ENCODE assay signal across 8 cellular contexts in the genomic region with DNA sequence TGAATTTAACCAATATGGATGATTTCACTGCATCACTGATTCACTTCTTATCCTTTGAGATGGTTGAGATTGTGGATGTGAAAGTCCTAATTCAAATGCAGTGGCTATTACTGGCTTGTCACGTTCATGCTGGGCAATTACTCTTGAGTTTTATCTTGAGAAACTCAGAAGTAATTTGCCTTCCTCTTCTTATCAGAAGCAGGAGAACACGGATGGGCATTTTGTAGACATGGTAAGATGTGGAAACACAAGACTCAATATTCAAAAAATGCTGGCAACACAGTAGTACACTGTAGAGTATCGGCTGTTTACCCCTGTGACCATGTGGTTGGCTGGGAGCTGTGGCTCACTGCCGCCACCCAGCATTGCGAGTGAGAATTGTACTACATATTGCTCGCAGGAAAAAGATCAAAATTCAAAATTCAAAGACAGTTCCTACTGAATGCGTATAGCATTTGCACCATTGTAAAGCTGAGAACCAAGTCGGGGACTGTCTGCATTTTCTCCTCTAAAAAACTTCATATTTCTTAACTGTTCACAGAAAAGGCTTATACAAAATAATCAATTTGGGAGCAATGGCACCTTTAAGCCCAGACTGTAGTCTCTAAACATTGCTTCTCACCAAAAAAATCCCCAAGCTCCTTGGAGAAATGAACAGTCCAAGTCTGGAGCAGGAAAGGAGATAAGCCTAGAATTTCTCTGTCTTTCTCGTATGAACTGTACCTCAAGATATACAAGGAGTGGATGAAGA.
A peak's percentile ranks its signal among the peaks of the same experiment; 100 is the strongest.
DNase-seq lines count a peak whose midpoint lies in the region; ATAC-seq, FAIRE-seq and TF ChIP-seq lines count a peak whose summit lies in the region.

No MANE protein-coding gene starts in this region.

- peak; percentile 86 for TF ChIP-seq RAD21 in GM12878 (IDR thresholded peaks at IDR 0.05; ENCODE audit: insufficient read depth, low read depth, low read length)

- 0 out of 2 replicates have a peak overlapping the region, but pooled peaks have one; percentile 20 for H3K4me2 ChIP-seq in GM12878 (ENCODE audit: control insufficient read depth, insufficient read depth)

- H3K79me2 ChIP-seq in GM12878 (ENCODE audit: control insufficient read depth, insufficient read depth, low read length): no peaks in the 10 kb centered on the region

- TF ChIP-seq EP300 in GM12878 (IDR thresholded peaks at IDR 0.05; ENCODE audit: borderline replicate concordance in 1 of 2, control insufficient read depth in 1 of 2, low read depth in 2 of 2, low read length in 2 of 2): 0 out of 4 replicates have a peak, but pooled peaks of 1 of the 2 experiments have one; percentile 14

- peak; percentile 61 for FAIRE-seq in GM12878 (lab: Jason Lieb, UNC)

- no peak overlapping the region for H3K4me3 ChIP-seq in GM12878

- TF ChIP-seq POLR2A in GM12878 (IDR thresholded peaks at IDR 0.05; ENCODE audit: low read depth, low read length): no peak

- no peaks in the 10 kb centered on the region for H3K27me3 ChIP-seq in GM12878 (replicated peaks in 1 of 2; ENCODE audit: control insufficient read depth in 2 of 2, insufficient read depth in 2 of 2, low read length in 1 of 2)

- H3K4me1 ChIP-seq in GM12878 (ENCODE audit: control insufficient read depth, insufficient read depth, low read length): peaks cover 4% of the 10 kb centered on the region; the same call in 1 of the 2 replicates

- CTCF ChIA-PET in GM12878 (lab: Yijun Ruan, JAX): interaction anchor here (0.6 to 7.2 kb wide), 55 partner anchors 9 to 311 kb away, joined by 3 to 105 read pairs (median 5); no protein-coding TSS in a partner anchor

- 11% methylated on average over 9 of the region's 9 CpGs for WGBS in GM12878 (ENCODE audit: insufficient coverage, insufficient replicate concordance, low lambda C conversion rate, missing lambda C conversion rate)

- POLR2A ChIA-PET in GM12878 (lab: Charles Lee): interaction anchor here (0.5 to 2.1 kb wide), 9 partner anchors 17 to 168 kb away, joined by 3 to 6 read pairs (median 3); no protein-coding TSS in a partner anchor

- no peak overlapping the region for H3K9ac ChIP-seq in GM12878 (ENCODE audit: control insufficient read depth, insufficient read depth, low read length)

- no peaks in the 10 kb centered on the region for H3K9me3 ChIP-seq in GM12878 (replicated peaks; ENCODE audit: control insufficient read depth, insufficient read depth, low read length)

- H3K27ac ChIP-seq in GM12878 (ENCODE audit: control insufficient read depth, insufficient read depth): no peak overlapping the region

- in situ Hi-C loops in GM12878 (cut with MboI): loop anchor here (5.0 kb wide), 1 partner anchor 238 kb away; no protein-coding TSS in a partner anchor

- ATAC-seq in GM19372 (IDR thresholded peaks at IDR 0.05; ENCODE audit: low read depth, unreplicated experiment) (peak; percentile 98), HG03457 (IDR thresholded peaks at IDR 0.05; ENCODE audit: unreplicated experiment) (peak; percentile 74), GM12878 (peak; percentile 100)

- DNase-seq in D341Med (ENCODE audit: low spot score): peak; percentile 46
- peak; percentile 30 to 57 (median 46) for DNase-seq in T-helper 1 cell
- DNase-seq in GM12878 (ENCODE audit: low read depth, low spot score): peak; percentile 37
- peak; percentile 20 for DNase-seq in left kidney (ENCODE audit: low read depth, low spot score)
- peak; percentile 4 to 16 for DNase-seq in stimulated activated CD8-positive, alpha-beta memory T cell treated with anti-CD3 and anti-CD28 coated beads, Interleukin-2, amount 100 ng/mL, for 48 hours (ENCODE audit: low read depth in 2 of 2)
- no peak for DNase-seq in NCI-H187 (lab: John Stamatoyannopoulos, UW)

- SMC1A ChIA-PET in GM12878 (lab: Charles Lee; ENCODE audit: uncharacterized antibody, unreplicated experiment): interaction anchor here (0.7 to 5.8 kb wide), 47 partner anchors 12 to 242 kb away, joined by 3 to 76 read pairs (median 5); no protein-coding TSS in a partner anchor

- H4K20me1 ChIP-seq in GM12878 (ENCODE audit: control insufficient read depth, insufficient read depth): no peaks in the 10 kb centered on the region

- TF ChIP-seq CTCF in GM12878 (IDR thresholded peaks at IDR 0.05 in 2 of 3, conservative IDR thresholded peaks at IDR 0.05 in 1 of 3; ENCODE audit: control insufficient read depth in 2 of 3, extremely low read depth in 1 of 3, insufficient read depth in 1 of 3, low read depth in 3 of 3, low read length in 3 of 3): peak; percentile 85 to 92 (median 86)

- H2AFZ ChIP-seq in GM12878 (ENCODE audit: control insufficient read depth, low read depth, low read length): peak overlapping the region; percentile 59

- BruUV-seq in GM12878 (replicated peaks; lab: Mats Ljungman, UMichigan): no TSS peak

- RAD21 ChIA-PET in GM12878 (lab: Charles Lee; ENCODE audit: unreplicated experiment): interaction anchor here (0.6 to 6.9 kb wide), 41 partner anchors 8 to 296 kb away, joined by 3 to 52 read pairs (median 4); no protein-coding TSS in a partner anchor

- intact Hi-C loops in GM12878 (cut with micrococcal nuclease; ENCODE audit: unreplicated experiment): loop anchor here (1.0 to 5.0 kb wide), 6 partner anchors 27 to 238 kb away; partner anchors contain the start of gene ELOVL5

- no peaks in the 10 kb centered on the region for H3K36me3 ChIP-seq in GM12878 (ENCODE audit: control insufficient read depth in 2 of 2, insufficient read depth in 2 of 2, low read length in 1 of 2)

TF ChIP-seq in GM12878, 131 proteins besides CTCF, POLR2A, EP300 and RAD21 (continues in another document):
- TF ChIP-seq TCF7 (IDR thresholded peaks at IDR 0.05; ENCODE audit: borderline replicate concordance) (no peak), SMARCA5 (IDR thresholded peaks at IDR 0.05) (peak; percentile 73; the same call in 1 of the 2 replicates), TARDBP (IDR thresholded peaks at IDR 0.05; ENCODE audit: borderline replicate concordance) (no peak), BMI1 (IDR thresholded peaks at IDR 0.05; ENCODE audit: borderline replicate concordance) (no peak), SPI1 (IDR thresholded peaks at IDR 0.05; ENCODE audit: borderline replicate concordance, insufficient read depth, low read depth, low read length) (peak; percentile 45; the same call in 1 of the 2 replicates), KAT2A (conservative IDR thresholded peaks at IDR 0.05; ENCODE audit: control insufficient read depth, low read depth, low read length) (no peak), FOXM1 (IDR thresholded peaks at IDR 0.05; ENCODE audit: low read depth, low read length) (peak; percentile 73), RUNX3 (IDR thresholded peaks at IDR 0.05; ENCODE audit: low read length) (peak; percentile 70), ZNF217 (IDR thresholded peaks at IDR 0.05) (peak; percentile 22; the same call in 1 of the 2 replicates), MEF2B (IDR thresholded peaks at IDR 0.05; ENCODE audit: partially characterized antibody, poor library complexity, severe bottlenecking) (peak; percentile 43), NBN (IDR thresholded peaks at IDR 0.05) (peak; percentile 66; the same call in 1 of the 2 replicates), SUZ12 (IDR thresholded peaks at IDR 0.05; ENCODE audit: unreplicated experiment) (no peak)
- TF ChIP-seq, protein P1, sequence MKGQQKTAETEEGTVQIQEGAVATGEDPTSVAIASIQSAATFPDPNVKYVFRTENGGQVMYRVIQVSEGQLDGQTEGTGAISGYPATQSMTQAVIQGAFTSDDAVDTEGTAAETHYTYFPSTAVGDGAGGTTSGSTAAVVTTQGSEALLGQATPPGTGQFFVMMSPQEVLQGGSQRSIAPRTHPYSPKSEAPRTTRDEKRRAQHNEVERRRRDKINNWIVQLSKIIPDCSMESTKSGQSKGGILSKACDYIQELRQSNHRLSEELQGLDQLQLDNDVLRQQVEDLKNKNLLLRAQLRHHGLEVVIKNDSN (IDR thresholded peaks at IDR 0.05; ENCODE audit: borderline replicate concordance, extremely low read length, insufficient read depth, low read depth, low read length): peak; percentile 43
- TF ChIP-seq, protein P2, sequence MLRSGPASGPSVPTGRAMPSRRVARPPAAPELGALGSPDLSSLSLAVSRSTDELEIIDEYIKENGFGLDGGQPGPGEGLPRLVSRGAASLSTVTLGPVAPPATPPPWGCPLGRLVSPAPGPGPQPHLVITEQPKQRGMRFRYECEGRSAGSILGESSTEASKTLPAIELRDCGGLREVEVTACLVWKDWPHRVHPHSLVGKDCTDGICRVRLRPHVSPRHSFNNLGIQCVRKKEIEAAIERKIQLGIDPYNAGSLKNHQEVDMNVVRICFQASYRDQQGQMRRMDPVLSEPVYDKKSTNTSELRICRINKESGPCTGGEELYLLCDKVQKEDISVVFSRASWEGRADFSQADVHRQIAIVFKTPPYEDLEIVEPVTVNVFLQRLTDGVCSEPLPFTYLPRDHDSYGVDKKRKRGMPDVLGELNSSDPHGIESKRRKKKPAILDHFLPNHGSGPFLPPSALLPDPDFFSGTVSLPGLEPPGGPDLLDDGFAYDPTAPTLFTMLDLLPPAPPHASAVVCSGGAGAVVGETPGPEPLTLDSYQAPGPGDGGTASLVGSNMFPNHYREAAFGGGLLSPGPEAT (IDR thresholded peaks at IDR 0.05; ENCODE audit: low read depth): peak; percentile 36; the same call in 1 of the 2 replicates

Comparison
In these comparisons a context has a peak if more than half of its experiments do, and no peak if none do; other contexts are left out.
1. DNase-seq: peak in D341Med (single experiment), T-helper 1 cell (5 of 5), GM12878 (single experiment), left kidney (single experiment) and stimulated activated CD8-positive, alpha-beta memory T cell treated with anti-CD3 and anti-CD28 coated beads, Interleukin-2, amount 100 ng/mL, for 48 hours (2 of 2); none in NCI-H187 (0 of 2).
2. Peak in every context shown above with its lines, with median percentiles within 50 percentile points of each other: ATAC-seq.